ENCODE assay signal across 27 cellular contexts in the genomic region with DNA sequence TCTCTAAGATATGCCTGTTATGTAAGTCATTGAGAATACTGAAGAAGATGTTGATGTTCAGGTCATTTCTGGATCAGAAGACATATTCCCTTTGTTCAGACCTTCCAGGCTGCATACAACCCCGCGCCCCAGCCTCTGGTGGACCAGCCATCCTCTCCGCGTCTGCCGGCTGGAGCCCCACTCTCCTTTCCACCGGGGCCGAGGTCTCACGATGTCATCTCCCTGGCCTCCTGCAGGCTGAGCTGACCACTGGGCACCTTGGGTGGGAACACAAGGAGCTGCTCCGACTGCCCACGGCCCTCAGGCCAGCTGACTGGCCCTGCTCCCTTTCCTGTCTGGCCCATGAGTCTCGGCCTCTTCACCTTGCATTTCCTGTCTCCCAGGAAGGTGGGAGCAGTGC.
A peak's percentile ranks its signal among the peaks of the same experiment; 100 is the strongest.
DNase-seq lines count a peak whose midpoint lies in the region; ATAC-seq, FAIRE-seq and TF ChIP-seq lines count a peak whose summit lies in the region.
"Had no signal": no experiment of that assay in that cellular context is flagged by ENCODE, and none has a peak within 500 bp of the region (broad histone marks: within the 10 kb centered on the region; RNA-seq: fewer than 3 reads in every experiment).

No MANE protein-coding gene starts in this region.

- H4K8ac ChIP-seq in mesendoderm (ENCODE audit: low read depth, low read length): no peak overlapping the region

- no peaks in the 10 kb centered on the region for H3K27me3 ChIP-seq in bronchial epithelial cell (ENCODE audit: control insufficient read depth, insufficient read depth, low read length)
- no peaks in the 10 kb centered on the region for H3K27me3 ChIP-seq in mesendoderm (ENCODE audit: insufficient read depth, low read length, poor library complexity)
- H3K27me3 ChIP-seq in spleen (replicated peaks in 1 of 7): no peaks in the 10 kb centered on the region
- H3K27me3 ChIP-seq in MG63: no peaks in the 10 kb centered on the region
- H3K27me3 ChIP-seq: BE2C, BLaER1 had no signal

- no peaks in the 10 kb centered on the region for H3K4me1 ChIP-seq in mesendoderm (ENCODE audit: control insufficient read depth, low read depth, low read length)
- H3K4me1 ChIP-seq in spleen: no peaks in the 10 kb centered on the region
- H3K4me1 ChIP-seq: BE2C, BLaER1 had no signal

- H2BK15ac ChIP-seq in mesendoderm (replicated peaks; ENCODE audit: low read depth): no peak overlapping the region

- POLR2A ChIA-PET in WTC11 (lab: Charles Lee): no interaction called here
- POLR2A ChIA-PET in T-cell (lab: Charles Lee): no interaction called here

- H3K36me3 ChIP-seq in bronchial epithelial cell (ENCODE audit: control insufficient read depth, insufficient read depth, low read length) (peaks cover 1% of the 10 kb centered on the region), mesendoderm (ENCODE audit: control insufficient read depth, insufficient read depth, low read length) (no peaks in the 10 kb centered on the region), spleen (no peaks in the 10 kb centered on the region), MG63 (no peaks in the 10 kb centered on the region)
- H3K36me3 ChIP-seq: BE2C, BLaER1 had no signal

- H3K23ac ChIP-seq in mesendoderm (ENCODE audit: low read length): peak overlapping the region; percentile 24

- H2AK5ac ChIP-seq in mesendoderm (ENCODE audit: low read length): no peak overlapping the region

- H3K4me3 ChIP-seq in bronchial epithelial cell (ENCODE audit: low read depth, low read length) (no peak overlapping the region), mesendoderm (ENCODE audit: low read length) (no peak overlapping the region), spleen (no peak overlapping the region), MG63 (no peak overlapping the region)
- H3K4me3 ChIP-seq: BLaER1 had no signal

- DNase-seq in WTC11 (ENCODE audit: low spot score): no peak
- DNase-seq in bronchial epithelial cell (ENCODE audit: low read depth): no peak
- DNase-seq in mesendoderm: no peak
- DNase-seq in spleen: peak; percentile 29
- DNase-seq in NOMO-1 treated with DMSO at 0.1 percent for 48 hours (lab: John Stamatoyannopoulos, UW; ENCODE audit: unreplicated experiment): no peak
- DNase-seq in activated CD4-positive, alpha-beta T cell treated with anti-CD3 and anti-CD28 coated beads, Interleukin-2, amount 50 U/mL, for 48 hours: no peak
- no peak for DNase-seq in MG63
- DNase-seq in T-cell: no peak
- DNase-seq: 8988T; ACHN; BE2C; C1 segment of cervical spinal cord; CD4-positive, alpha-beta memory T cell; CD4-positive, CD25-positive, alpha-beta regulatory T cell; COR-L47; DMS 273 treated with DMSO at 0.1 percent for 48 hours; DMS153; DMS53; DMS79; DND-41; EL; GDM1 had no signal

- H4K5ac ChIP-seq in mesendoderm (ENCODE audit: low read length): no peak overlapping the region

- WGBS in mesendoderm (ENCODE audit: extremely low coverage, insufficient coverage, low lambda C conversion rate): no CpG with 5 or more reads among the region's 11 CpGs
- 83 to 88% (median 84%) methylated on average over 11 of the region's 11 CpGs for WGBS in spleen, 5 donors

- H3K4ac ChIP-seq in mesendoderm (ENCODE audit: low read depth, low read length): no peak overlapping the region

- TF ChIP-seq POLR2A in spleen (IDR thresholded peaks at IDR 0.05): no peak

- H3K27me3 Mint-ChIP-seq in WTC11 (ENCODE audit: low read depth) (no peaks in the 10 kb centered on the region), T-cell (peaks cover 6% of the 10 kb centered on the region in 2 donors)
- H3K27me3 Mint-ChIP-seq: CD4-positive, CD25-positive, alpha-beta regulatory T cell had no signal

- H3K9me3 ChIP-seq in spleen (no peaks in the 10 kb centered on the region), MG63 (no peaks in the 10 kb centered on the region)
- H3K9me3 ChIP-seq: BE2C, BLaER1 had no signal

- intact Hi-C loops in spleen (cut with DNase I; ENCODE audit: low total_unique reads): no loop called here

- no peaks in the 10 kb centered on the region for H3K79me2 ChIP-seq in mesendoderm (ENCODE audit: control insufficient read depth, insufficient read depth, low read length)

- TF ChIP-seq CTCF in WTC11 (IDR thresholded peaks at IDR 0.05): no peak
- TF ChIP-seq CTCF in bronchial epithelial cell (IDR thresholded peaks at IDR 0.05; ENCODE audit: insufficient read depth, low read length, severe bottlenecking): no peak
- TF ChIP-seq CTCF in spleen (IDR thresholded peaks at IDR 0.05 in 8 of 11, conservative IDR thresholded peaks at IDR 0.05 in 3 of 11): no peak

- H3K4me3 Mint-ChIP-seq in WTC11: no peak overlapping the region
- no peak overlapping the region for H3K4me3 Mint-ChIP-seq in T-cell
- H3K4me3 Mint-ChIP-seq: CD14-positive monocyte; CD4-positive, alpha-beta memory T cell; CD4-positive, CD25-positive, alpha-beta regulatory T cell; CD8-positive, alpha-beta memory T cell had no signal

- H3K4me2 ChIP-seq in mesendoderm (ENCODE audit: low read length): no peak overlapping the region
- H3K4me2 ChIP-seq: BLaER1 had no signal

- H3K9me3 Mint-ChIP-seq in WTC11 (peaks cover 14% of the 10 kb centered on the region), T-cell (peaks cover 0 to 5% (median 0%) of the 10 kb centered on the region in 3 donors)

- no peak for ATAC-seq in WTC11
- no peak for ATAC-seq in T-cell (replicated peaks in 1 of 4)

- H3K79me1 ChIP-seq in mesendoderm (ENCODE audit: low read length): no peaks in the 10 kb centered on the region

- peak overlapping the region; percentile 19 for H3K27ac Mint-ChIP-seq in WTC11
- no peak overlapping the region for H3K27ac Mint-ChIP-seq in T-cell
- H3K27ac Mint-ChIP-seq: CD14-positive monocyte; CD4-positive, alpha-beta memory T cell; CD4-positive, CD25-positive, alpha-beta regulatory T cell; CD8-positive, alpha-beta memory T cell had no signal

- H3K27ac ChIP-seq in mesendoderm (ENCODE audit: low read depth, low read length) (no peak overlapping the region), spleen (no peak overlapping the region)
- H3K27ac ChIP-seq: BLaER1 had no signal

- H3K9ac ChIP-seq in mesendoderm (ENCODE audit: low read length): no peak overlapping the region
- H3K9ac ChIP-seq: BLaER1 had no signal

- peak; percentile 97 for FAIRE-seq in bronchial epithelial cell (lab: Jason Lieb, UNC)
- FAIRE-seq: A204.1, GM12891 had no signal

- H3K56ac ChIP-seq in mesendoderm (ENCODE audit: low read length): no peak overlapping the region

- H3K18ac ChIP-seq in mesendoderm (ENCODE audit: low read length): no peak overlapping the region

- H3K4me1 Mint-ChIP-seq in WTC11 (peaks cover 10% of the 10 kb centered on the region), T-cell (no peaks in the 10 kb centered on the region)
- H3K4me1 Mint-ChIP-seq: CD14-positive monocyte; CD4-positive, alpha-beta memory T cell; CD4-positive, CD25-positive, alpha-beta regulatory T cell; CD8-positive, alpha-beta memory T cell had no signal

- H3K36me3 Mint-ChIP-seq in WTC11: peaks cover 59% of the 10 kb centered on the region
- H3K36me3 Mint-ChIP-seq in T-cell: no peaks in the 10 kb centered on the region
- H3K36me3 Mint-ChIP-seq: CD14-positive monocyte; CD4-positive, alpha-beta memory T cell; CD4-positive, CD25-positive, alpha-beta regulatory T cell; CD8-positive, alpha-beta memory T cell had no signal

- CTCF ChIA-PET in WTC11 (lab: Charles Lee) (no interaction called here), T-cell (lab: Charles Lee) (no interaction called here)

- H2BK120ac ChIP-seq in mesendoderm (ENCODE audit: low read depth, low read length): no peak overlapping the region

- H2BK5ac ChIP-seq in mesendoderm (ENCODE audit: low read length): no peak overlapping the region

TF ChIP-seq in WTC11, 78 proteins besides CTCF, POLR2A, EP300 and RAD21 (continues in another document):
- TF ChIP-seq PRRX2 (CRISPR knock-in tag; IDR thresholded peaks at IDR 0.05): no peak
- no peak for TF ChIP-seq NFATC4 (CRISPR knock-in tag; IDR thresholded peaks at IDR 0.05)
- no peak for TF ChIP-seq NR1H2 (CRISPR knock-in tag; IDR thresholded peaks at IDR 0.05)
- no peak for TF ChIP-seq SP1 (CRISPR knock-in tag; conservative IDR thresholded peaks at IDR 0.05)
- no peak for TF ChIP-seq TCF7 (CRISPR knock-in tag; IDR thresholded peaks at IDR 0.05; ENCODE audit: low read depth)
- TF ChIP-seq ETV6 (CRISPR knock-in tag; IDR thresholded peaks at IDR 0.05): no peak
- no peak for TF ChIP-seq TEAD4 (CRISPR knock-in tag; IDR thresholded peaks at IDR 0.05)
- no peak for TF ChIP-seq IRF2 (CRISPR knock-in tag; IDR thresholded peaks at IDR 0.05; ENCODE audit: borderline replicate concordance, low read depth)
- TF ChIP-seq, protein P1, sequence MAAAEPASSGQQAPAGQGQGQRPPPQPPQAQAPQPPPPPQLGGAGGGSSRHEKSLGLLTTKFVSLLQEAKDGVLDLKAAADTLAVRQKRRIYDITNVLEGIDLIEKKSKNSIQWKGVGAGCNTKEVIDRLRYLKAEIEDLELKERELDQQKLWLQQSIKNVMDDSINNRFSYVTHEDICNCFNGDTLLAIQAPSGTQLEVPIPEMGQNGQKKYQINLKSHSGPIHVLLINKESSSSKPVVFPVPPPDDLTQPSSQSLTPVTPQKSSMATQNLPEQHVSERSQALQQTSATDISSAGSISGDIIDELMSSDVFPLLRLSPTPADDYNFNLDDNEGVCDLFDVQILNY (CRISPR knock-in tag; IDR thresholded peaks at IDR 0.05): no peak
- TF ChIP-seq ESRRA (CRISPR knock-in tag; IDR thresholded peaks at IDR 0.05; ENCODE audit: borderline replicate concordance): no peak
- TF ChIP-seq CREM (CRISPR knock-in tag; IDR thresholded peaks at IDR 0.05): no peak
- TF ChIP-seq, protein P2, sequence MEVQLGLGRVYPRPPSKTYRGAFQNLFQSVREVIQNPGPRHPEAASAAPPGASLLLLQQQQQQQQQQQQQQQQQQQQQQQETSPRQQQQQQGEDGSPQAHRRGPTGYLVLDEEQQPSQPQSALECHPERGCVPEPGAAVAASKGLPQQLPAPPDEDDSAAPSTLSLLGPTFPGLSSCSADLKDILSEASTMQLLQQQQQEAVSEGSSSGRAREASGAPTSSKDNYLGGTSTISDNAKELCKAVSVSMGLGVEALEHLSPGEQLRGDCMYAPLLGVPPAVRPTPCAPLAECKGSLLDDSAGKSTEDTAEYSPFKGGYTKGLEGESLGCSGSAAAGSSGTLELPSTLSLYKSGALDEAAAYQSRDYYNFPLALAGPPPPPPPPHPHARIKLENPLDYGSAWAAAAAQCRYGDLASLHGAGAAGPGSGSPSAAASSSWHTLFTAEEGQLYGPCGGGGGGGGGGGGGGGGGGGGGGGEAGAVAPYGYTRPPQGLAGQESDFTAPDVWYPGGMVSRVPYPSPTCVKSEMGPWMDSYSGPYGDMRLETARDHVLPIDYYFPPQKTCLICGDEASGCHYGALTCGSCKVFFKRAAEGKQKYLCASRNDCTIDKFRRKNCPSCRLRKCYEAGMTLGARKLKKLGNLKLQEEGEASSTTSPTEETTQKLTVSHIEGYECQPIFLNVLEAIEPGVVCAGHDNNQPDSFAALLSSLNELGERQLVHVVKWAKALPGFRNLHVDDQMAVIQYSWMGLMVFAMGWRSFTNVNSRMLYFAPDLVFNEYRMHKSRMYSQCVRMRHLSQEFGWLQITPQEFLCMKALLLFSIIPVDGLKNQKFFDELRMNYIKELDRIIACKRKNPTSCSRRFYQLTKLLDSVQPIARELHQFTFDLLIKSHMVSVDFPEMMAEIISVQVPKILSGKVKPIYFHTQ (CRISPR knock-in tag; IDR thresholded peaks at IDR 0.05): no peak
- no peak for TF ChIP-seq GABPB1 (CRISPR knock-in tag; IDR thresholded peaks at IDR 0.05)
- no peak for TF ChIP-seq RORB (CRISPR knock-in tag; IDR thresholded peaks at IDR 0.05)
